Comparison of ENCODE assay signal across 8 cellular contexts in genomic region chr1:242523968-242524570, GRCh38. TPM values are rescaled to one million over a fixed set of nuclear protein-coding genes. Genes with fewer than 3 reads are reported as not detected.
DNase-seq lines count a peak whose midpoint lies in the region; ATAC-seq, FAIRE-seq and TF ChIP-seq lines count a peak whose summit lies in the region.

No MANE protein-coding gene starts in this region.

- POLR2A ChIA-PET in A549 (lab: Yijun Ruan, JAX) = interaction anchor here (0.9 kb wide), 1 partner anchor 117 kb away, joined by 3 read pairs; no protein-coding TSS in a partner anchor

- ATAC-seq in A549 (peak; percentile 93), GM19023 (IDR thresholded peaks at IDR 0.05; ENCODE audit: unreplicated experiment) (no peak)

- H3K4me1 Mint-ChIP-seq in osteocyte (ENCODE audit: unreplicated experiment) = peaks cover 15% of the 10 kb centered on the region

- no peak for TF ChIP-seq EP300 in A549 (IDR thresholded peaks at IDR 0.05)

- no peaks in the 10 kb centered on the region for H3K36me3 Mint-ChIP-seq in osteocyte (ENCODE audit: unreplicated experiment)

- no CpG with 5 or more reads among the region's 70 CpGs for WGBS in A549 (ENCODE audit: missing lambda C conversion rate)

- TF ChIP-seq POLR2A in A549 (IDR thresholded peaks at IDR 0.05; ENCODE audit: low read length) = no peak

- no peak overlapping the region for H3K27ac Mint-ChIP-seq in osteocyte (ENCODE audit: unreplicated experiment)

- CTCF ChIA-PET in A549 (lab: Yijun Ruan, JAX) = interaction anchor here (0.6 to 1.2 kb wide), 2 partner anchors 18 to 339 kb away, joined by 3 read pairs; no protein-coding TSS in a partner anchor

- FAIRE-seq in A549 (lab: Jason Lieb, UNC) = no peak

- H3K27ac ChIP-seq in A549 = peak overlapping the region; percentile 75 to 90
- H3K27ac ChIP-seq in SK-N-MC = no peak overlapping the region

- 0 out of 3 replicates have a peak, but pooled peaks cover 10% of the 10 kb centered on the region for H3K4me1 ChIP-seq in A549

- no peaks in the 10 kb centered on the region for H3K36me3 ChIP-seq in SK-N-MC (ENCODE audit: insufficient read depth, low read length)

- peaks cover 52% of the 10 kb centered on the region for H3K27me3 Mint-ChIP-seq in osteocyte (ENCODE audit: unreplicated experiment)

- peak overlapping the region; percentile 63 for H3K4me3 Mint-ChIP-seq in osteocyte (ENCODE audit: unreplicated experiment)

- DNase-seq in A549 (ENCODE audit: low read depth in 1 of 2, low spot score in 1 of 2) (peak; percentile 70 to 83), GOT3 (lab: John Stamatoyannopoulos, UW) (peak; percentile 41), SK-N-MC (ENCODE audit: low read depth, low spot score) (no peak), fibroblast of pulmonary artery (ENCODE audit: low read depth) (peak; percentile 5), osteocyte (ENCODE audit: extremely low spot score, unreplicated experiment) (no peak), NOMO-1 treated with dmso at 0.1 percent for 144 hours (lab: John Stamatoyannopoulos, UW; ENCODE audit: unreplicated experiment) (no peak)
- no peak for DNase-seq in activated effector memory CD4-positive, alpha-beta T cell treated with anti-CD3 and anti-CD28 coated beads, Interleukin-2, amount 50 U/mL, for 16 hours

- no peaks in the 10 kb centered on the region for H3K9me3 Mint-ChIP-seq in osteocyte (ENCODE audit: unreplicated experiment)

- peak overlapping the region; percentile 93 for H3K4me2 ChIP-seq in A549

- TF ChIP-seq RAD21 in A549 (conservative IDR thresholded peaks at IDR 0.05 in 1 of 2, IDR thresholded peaks at IDR 0.05 in 1 of 2) = peak; percentile 48 to 59

- H3K9ac ChIP-seq in SK-N-MC (ENCODE audit: insufficient read length) = peak overlapping the region; percentile 61

- peak overlapping the region; percentile 57 for H3K4me3 ChIP-seq in A549
- H3K4me3 ChIP-seq in SK-N-MC = peak overlapping the region; percentile 86
- H3K4me3 ChIP-seq in fibroblast of pulmonary artery (replicated peaks; ENCODE audit: low read depth, low read length) = no peak overlapping the region

- no peaks in the 10 kb centered on the region for H3K9me3 ChIP-seq in A549
- no peaks in the 10 kb centered on the region for H3K9me3 ChIP-seq in SK-N-MC (ENCODE audit: low read depth, low read length)

- TF ChIP-seq CTCF in A549 (IDR thresholded peaks at IDR 0.05) (peak; percentile 43), fibroblast of pulmonary artery (IDR thresholded peaks at IDR 0.05; ENCODE audit: low read length, missing control alignments) (no peak), osteocyte (IDR thresholded peaks at IDR 0.05) (no peak)

TF ChIP-seq in A549, 52 proteins besides CTCF, POLR2A, EP300 and RAD21:
- TF ChIP-seq ESRRA (IDR thresholded peaks at IDR 0.05; ENCODE audit: borderline replicate concordance, low read length) = no peak
- TF ChIP-seq TP53 (CRISPR knock-in tag; IDR thresholded peaks at IDR 0.05) = no peak
- TF ChIP-seq MAX (IDR thresholded peaks at IDR 0.05) = peak; percentile 77
- peak; percentile 89 for TF ChIP-seq E2F6 (IDR thresholded peaks at IDR 0.05; ENCODE audit: borderline replicate concordance, low read depth)
- TF ChIP-seq SMC3 (IDR thresholded peaks at IDR 0.05) = peak; percentile 39

RNA-seq across cellular contexts. Expression of gene PLD5, which starts 0.4 kb away (rescaled TPM):
- polyA plus RNA-seq in A549 (2011; rRNA removed) (1.7 and 2.4 TPM in 2 replicates), A549 (2017; fragmentation: RNase III; extraction: RNeasy Plus Mini Kit Qiagen cat#74134 plus additional on column Dnase treatment) (1.5 to 1.6 TPM (median 1.5 TPM) in 3 replicates)
- 0.32 and 0.36 TPM in 2 replicates for polyA plus RNA-seq in A549 (2012; cell fraction: cytosol; rRNA removed)
- 0.33 and 0.58 TPM in 2 replicates for polyA plus RNA-seq in A549 (2012; cell fraction: nucleus; rRNA removed)
- 1.4 and 2.1 TPM in 2 replicates for polyA minus RNA-seq in A549 (2011; rRNA and poly(A)+ RNA removed)
- total RNA-seq in osteocyte = not detected in 2 replicates

Comparison
In these comparisons a context has a peak if more than half of its experiments do, and no peak if none do; other contexts are left out.
1. DNase-seq: peak in A549 (2 of 2), GOT3 (single experiment) and fibroblast of pulmonary artery (single experiment); none in SK-N-MC (single experiment), osteocyte (single experiment), NOMO-1 treated with dmso at 0.1 percent for 144 hours (single experiment) and activated effector memory CD4-positive, alpha-beta T cell treated with anti-CD3 and anti-CD28 coated beads, Interleukin-2, amount 50 U/mL, for 16 hours (single experiment).